In the genomic region with DNA sequence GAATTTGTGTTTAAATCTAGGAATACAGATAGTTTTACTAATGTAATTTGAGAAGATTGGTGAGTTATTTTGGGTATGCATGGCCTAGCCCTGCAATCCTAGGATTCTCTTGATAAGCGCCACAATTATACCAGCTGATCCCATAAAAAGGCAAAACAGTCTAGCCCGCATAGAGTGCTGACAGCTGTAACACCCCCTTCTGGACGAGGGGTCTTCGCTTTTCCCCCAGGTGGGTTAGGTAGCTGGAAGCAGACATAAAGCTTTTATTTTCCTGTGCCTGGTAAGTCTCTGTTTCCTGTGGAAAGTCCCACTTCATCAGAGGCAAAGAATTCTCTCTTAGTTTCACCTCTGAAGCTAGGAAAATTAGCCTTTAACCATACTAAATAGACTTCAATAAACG, we compare ENCODE assay signal across 15 cellular contexts.
DNase-seq lines count a peak whose midpoint lies in the region; ATAC-seq and TF ChIP-seq lines count a peak whose summit lies in the region.
"Had no signal": no experiment of that assay in that cellular context is flagged by ENCODE, and none has a peak within 500 bp of the region (broad histone marks: within the 10 kb centered on the region; RNA-seq: fewer than 3 reads in every experiment).

No MANE protein-coding gene starts in this region.

- H3K36me3 ChIP-seq in GM23338 (ENCODE audit: insufficient read depth) = no peaks in the 10 kb centered on the region

- H4K20me1 ChIP-seq in GM23338 (replicated peaks; ENCODE audit: insufficient read depth) = no peaks in the 10 kb centered on the region

- no peaks in the 10 kb centered on the region for H3K4me1 ChIP-seq in GM23338 (ENCODE audit: insufficient read depth)

- no peak overlapping the region for H3K27ac Mint-ChIP-seq in GM23338

- H3K36me3 Mint-ChIP-seq in GM23338 (ENCODE audit: low read depth) = no peaks in the 10 kb centered on the region

- 0 out of 4 replicates have a peak, but pooled peaks of 1 of the 2 experiments have one; percentile 5 for TF ChIP-seq CTCF in GM23338 (conservative IDR thresholded peaks at IDR 0.05; ENCODE audit: low read depth in 2 of 2)

- no peak overlapping the region for H3K4me2 ChIP-seq in GM23338
- H3K4me2 ChIP-seq: hepatocyte had no signal

- no peak overlapping the region for H3K4me3 ChIP-seq in GM23338
- H3K4me3 ChIP-seq: hepatocyte, K562 had no signal

- no peaks in the 10 kb centered on the region for H3K9me3 Mint-ChIP-seq in GM23338

- H3K4me1 Mint-ChIP-seq in GM23338 = peaks cover 10% of the 10 kb centered on the region; the same call in 2 of the 3 replicates

- no peak for DNase-seq in GM23338 (ENCODE audit: low spot score)
- DNase-seq in NCI-H226 = peak; percentile 9
- DNase-seq in dermis blood vessel endothelial cell = peak; percentile 61
- DNase-seq in renal cortical epithelial cell (ENCODE audit: low read depth) = peak; percentile 49
- DNase-seq in NCI-H69 (lab: John Stamatoyannopoulos, UW) = no peak
- DNase-seq in NCI-H1694 treated with DMSO at 0.1 percent for 48 hours (lab: John Stamatoyannopoulos, UW) = no peak
- DNase-seq: COR-L47; effector memory CD4-positive, alpha-beta T cell; midbrain; NCI-H187 treated with DMSO at 0.1 percent for 48 hours; NK-92 treated with Interleukin-12 subunit alpha and Interleukin-12 subunit beta, amount 100 ng/mL, for 24 hours had no signal

- no peaks in the 10 kb centered on the region for H3K9me2 ChIP-seq in GM23338 (ENCODE audit: insufficient read depth)

- H3K27me3 Mint-ChIP-seq in GM23338 (ENCODE audit: insufficient read depth, low read depth, poor library complexity) = peaks cover 2% of the 10 kb centered on the region

- no peaks in the 10 kb centered on the region for H3K27me3 ChIP-seq in GM23338 (ENCODE audit: insufficient read depth)
- H3K27me3 ChIP-seq: hepatocyte had no signal

- ATAC-seq in GM23338 (no peak), HG02884 (IDR thresholded peaks at IDR 0.05; ENCODE audit: unreplicated experiment) (no peak), GM18870 (IDR thresholded peaks at IDR 0.05; ENCODE audit: unreplicated experiment) (no peak)

- no peaks in the 10 kb centered on the region for H3K79me2 ChIP-seq in GM23338 (replicated peaks; ENCODE audit: insufficient read depth)
- H3K79me2 ChIP-seq: hepatocyte had no signal

- H3K4me3 Mint-ChIP-seq in GM23338 = no peak overlapping the region

- H3F3A ChIP-seq in GM23338 (replicated peaks; ENCODE audit: low read depth) = no peaks in the 10 kb centered on the region

- 0 out of 2 replicates have a peak overlapping the region, but pooled peaks have one; percentile 1 for H2AFZ ChIP-seq in GM23338
- H2AFZ ChIP-seq: hepatocyte had no signal

- no peak overlapping the region for H3K27ac ChIP-seq in GM23338 (ENCODE audit: low read depth)
- H3K27ac ChIP-seq: hepatocyte had no signal

TF ChIP-seq in GM23338, 12 proteins besides CTCF, POLR2A, EP300 and RAD21:
- TF ChIP-seq, protein P1, sequence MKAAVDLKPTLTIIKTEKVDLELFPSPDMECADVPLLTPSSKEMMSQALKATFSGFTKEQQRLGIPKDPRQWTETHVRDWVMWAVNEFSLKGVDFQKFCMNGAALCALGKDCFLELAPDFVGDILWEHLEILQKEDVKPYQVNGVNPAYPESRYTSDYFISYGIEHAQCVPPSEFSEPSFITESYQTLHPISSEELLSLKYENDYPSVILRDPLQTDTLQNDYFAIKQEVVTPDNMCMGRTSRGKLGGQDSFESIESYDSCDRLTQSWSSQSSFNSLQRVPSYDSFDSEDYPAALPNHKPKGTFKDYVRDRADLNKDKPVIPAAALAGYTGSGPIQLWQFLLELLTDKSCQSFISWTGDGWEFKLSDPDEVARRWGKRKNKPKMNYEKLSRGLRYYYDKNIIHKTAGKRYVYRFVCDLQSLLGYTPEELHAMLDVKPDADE (IDR thresholded peaks at IDR 0.05) = no peak
- TF ChIP-seq POLR2AphosphoS5 (IDR thresholded peaks at IDR 0.05; ENCODE audit: low read depth) (no peak), CREB1 (CRISPR knock-in tag; IDR thresholded peaks at IDR 0.05; ENCODE audit: low read depth) (no peak), STAT1 (IDR thresholded peaks at IDR 0.05; ENCODE audit: unreplicated experiment) (no peak), ZNF114 (CRISPR knock-in tag; IDR thresholded peaks at IDR 0.05) (no peak), JUNB (IDR thresholded peaks at IDR 0.05; ENCODE audit: unreplicated experiment) (no peak)
TF ChIP-seq in GM23338: peak in this region for 0.

Comparison
In these comparisons a context has a peak if more than half of its experiments do, and no peak if none do; other contexts are left out.
1. DNase-seq: peak in NCI-H226 (single experiment), dermis blood vessel endothelial cell (single experiment) and renal cortical epithelial cell (single experiment); none in GM23338 (single experiment), NCI-H69 (single experiment) and NCI-H1694 treated with DMSO at 0.1 percent for 48 hours (single experiment).